13 cellular contexts compared by ENCODE assay signal in the genomic region with DNA sequence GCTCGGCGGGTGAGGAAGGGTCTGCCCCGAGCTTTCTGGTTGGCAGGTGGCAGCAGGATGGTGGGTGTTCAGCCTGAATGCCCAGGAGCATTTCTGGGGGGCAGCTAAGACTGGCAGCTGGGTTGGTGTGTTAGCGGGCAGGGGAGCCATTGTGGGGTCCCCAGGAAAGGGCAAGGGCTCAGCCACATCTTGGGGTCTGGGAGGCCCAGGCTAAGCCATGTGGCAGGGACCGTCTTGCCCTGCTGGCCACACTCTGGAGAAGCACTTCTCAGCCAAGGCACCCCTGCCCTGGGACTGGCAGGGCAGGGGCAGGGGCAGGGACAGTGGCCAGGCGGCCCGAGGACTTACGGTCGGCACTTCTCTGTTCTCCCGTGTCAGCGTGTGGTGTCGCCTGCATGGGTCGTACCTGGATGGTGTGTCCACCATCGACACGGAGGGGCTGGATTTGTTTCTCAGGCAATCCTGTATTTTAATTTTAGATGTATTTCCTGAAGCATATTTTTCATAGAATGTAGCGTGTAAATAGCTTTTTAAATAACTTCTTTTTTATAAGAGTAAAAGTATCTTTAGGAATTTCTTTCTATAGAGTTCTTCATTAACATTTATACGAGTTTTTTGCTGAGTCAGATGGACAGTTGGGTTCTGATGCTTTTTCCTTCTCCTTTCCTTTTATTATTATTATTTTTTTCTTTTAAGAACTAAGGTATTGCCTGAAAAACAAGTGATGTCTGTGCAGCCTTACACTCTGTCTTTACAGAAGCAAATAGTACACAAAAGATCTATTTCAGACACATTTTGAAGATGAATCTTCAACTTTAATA.
A peak's percentile ranks its signal among the peaks of the same experiment; 100 is the strongest.
DNase-seq lines count a peak whose midpoint lies in the region; ATAC-seq, FAIRE-seq and TF ChIP-seq lines count a peak whose summit lies in the region.
"Had no signal": no experiment of that assay in that cellular context is flagged by ENCODE, and none has a peak within 500 bp of the region (broad histone marks: within the 10 kb centered on the region; RNA-seq: fewer than 3 reads in every experiment).

No MANE protein-coding gene starts in this region.

- H3K4me3 Mint-ChIP-seq in activated T-cell treated with anti-CD3 and anti-CD28 coated beads, Interleukin-2, amount 50 U/mL, for 4 hours: no peak overlapping the region
- H3K4me3 Mint-ChIP-seq in activated T-cell treated with anti-CD3 and anti-CD28 coated beads, Interleukin-2, amount 50 U/mL, for 24 hours: no peak overlapping the region
- H3K4me3 Mint-ChIP-seq: effector memory CD8-positive, alpha-beta T cell; neural progenitor cell had no signal

- no peaks in the 10 kb centered on the region for H3K27me3 Mint-ChIP-seq in activated T-cell treated with anti-CD3 and anti-CD28 coated beads, Interleukin-2, amount 50 U/mL, for 4 hours (ENCODE audit: low read depth)
- H3K27me3 Mint-ChIP-seq in activated T-cell treated with anti-CD3 and anti-CD28 coated beads, Interleukin-2, amount 50 U/mL, for 24 hours: no peaks in the 10 kb centered on the region
- H3K27me3 Mint-ChIP-seq: effector memory CD8-positive, alpha-beta T cell had no signal

- no peak overlapping the region for H3K9ac ChIP-seq in kidney (ENCODE audit: low read length in 2 of 2)
- H3K9ac ChIP-seq: neural progenitor cell had no signal

- no peaks in the 10 kb centered on the region for H3K9me3 Mint-ChIP-seq in activated T-cell treated with anti-CD3 and anti-CD28 coated beads, Interleukin-2, amount 50 U/mL, for 4 hours
- no peaks in the 10 kb centered on the region for H3K9me3 Mint-ChIP-seq in activated T-cell treated with anti-CD3 and anti-CD28 coated beads, Interleukin-2, amount 50 U/mL, for 24 hours
- H3K9me3 Mint-ChIP-seq: effector memory CD8-positive, alpha-beta T cell; neural progenitor cell had no signal

- H3K27ac ChIP-seq in adrenal gland (no peak overlapping the region), kidney (ENCODE audit: low read depth in 2 of 2, low read length in 2 of 2) (no peak overlapping the region), stomach (no peak overlapping the region)
- H3K27ac ChIP-seq: neural progenitor cell had no signal

- H3K4me1 Mint-ChIP-seq in activated T-cell treated with anti-CD3 and anti-CD28 coated beads, Interleukin-2, amount 50 U/mL, for 4 hours (ENCODE audit: low read depth): no peaks in the 10 kb centered on the region
- peaks cover 1% of the 10 kb centered on the region for H3K4me1 Mint-ChIP-seq in activated T-cell treated with anti-CD3 and anti-CD28 coated beads, Interleukin-2, amount 50 U/mL, for 24 hours (ENCODE audit: low read depth)
- H3K4me1 Mint-ChIP-seq: neural progenitor cell had no signal

- H3K9me3 ChIP-seq in adrenal gland (replicated peaks in 1 of 3) (no peaks in the 10 kb centered on the region), kidney (ENCODE audit: control insufficient read depth in 1 of 2, low read length in 2 of 2) (no peaks in the 10 kb centered on the region), stomach (no peaks in the 10 kb centered on the region)

- H3K27ac Mint-ChIP-seq in activated T-cell treated with anti-CD3 and anti-CD28 coated beads, Interleukin-2, amount 50 U/mL, for 24 hours: no peak overlapping the region
- H3K27ac Mint-ChIP-seq: effector memory CD8-positive, alpha-beta T cell; neural progenitor cell had no signal

- H3K36me3 ChIP-seq in adrenal gland (replicated peaks in 1 of 2) (peaks cover 0 to 42% of the 10 kb centered on the region in 2 donors), kidney (ENCODE audit: control insufficient read depth in 1 of 2, insufficient read depth in 2 of 2, low read length in 2 of 2) (peaks cover 6 to 8% of the 10 kb centered on the region in 2 donors), stomach (peaks cover 43 to 64% (median 60%) of the 10 kb centered on the region in 4 donors)
- H3K36me3 ChIP-seq: neural progenitor cell had no signal

- TF ChIP-seq POLR2A in adrenal gland (IDR thresholded peaks at IDR 0.05) (no peak), stomach (IDR thresholded peaks at IDR 0.05) (no peak)

- no peak for ATAC-seq in activated T-cell treated with anti-CD3 and anti-CD28 coated beads, Interleukin-2, amount 50 U/mL, for 4 hours
- ATAC-seq in HG03097 (IDR thresholded peaks at IDR 0.05; ENCODE audit: low FRiP score, unreplicated experiment): no peak
- ATAC-seq: effector memory CD8-positive, alpha-beta T cell had no signal

- intact Hi-C loops in adrenal gland (cut with DNase I) (no loop called here), kidney (cut with DNase I) (no loop called here), stomach (cut with DNase I; ENCODE audit: low total_unique reads) (no loop called here)

- H3K36me3 Mint-ChIP-seq in activated T-cell treated with anti-CD3 and anti-CD28 coated beads, Interleukin-2, amount 50 U/mL, for 4 hours (ENCODE audit: insufficient read depth): peaks cover 12% of the 10 kb centered on the region
- H3K36me3 Mint-ChIP-seq in activated T-cell treated with anti-CD3 and anti-CD28 coated beads, Interleukin-2, amount 50 U/mL, for 24 hours (ENCODE audit: low read depth): peaks cover 46% of the 10 kb centered on the region

- H3K27me3 ChIP-seq in adrenal gland (no peaks in the 10 kb centered on the region), stomach (no peaks in the 10 kb centered on the region)
- H3K27me3 ChIP-seq: neural progenitor cell had no signal

- FAIRE-seq in kidney (lab: Jason Lieb, UNC): no peak
- FAIRE-seq: astrocyte, keratinocyte, urothelium cell line had no signal

- H3K4me1 ChIP-seq in adrenal gland (replicated peaks in 1 of 2) (no peaks in the 10 kb centered on the region), kidney (ENCODE audit: control insufficient read depth in 1 of 2, insufficient read depth in 1 of 2, low read depth in 1 of 2, low read length in 2 of 2) (no peaks in the 10 kb centered on the region), stomach (peaks cover 0 to 30% (median 22%) of the 10 kb centered on the region in 4 donors)
- H3K4me1 ChIP-seq: neural progenitor cell had no signal

- TF ChIP-seq CTCF in adrenal gland (IDR thresholded peaks at IDR 0.05) (no peak), kidney (IDR thresholded peaks at IDR 0.05; ENCODE audit: borderline replicate concordance, extremely low read depth, insufficient read depth) (no peak), stomach (IDR thresholded peaks at IDR 0.05) (no peak)

- H3K4me3 ChIP-seq in adrenal gland: no peak overlapping the region
- no peak overlapping the region for H3K4me3 ChIP-seq in kidney (ENCODE audit: low read length in 2 of 2)
- no peak overlapping the region for H3K4me3 ChIP-seq in stomach
- H3K4me3 ChIP-seq: neural progenitor cell had no signal

- 89 to 93% (median 90%) methylated on average over 13 to 17 of the region's 17 CpGs for WGBS in adrenal gland, 4 donors
- WGBS in stomach, 5 donors: 82 to 90% (median 89%) methylated on average over 16 to 17 of the region's 17 CpGs

- DNase-seq in activated T-cell treated with anti-CD3 and anti-CD28 coated beads, Interleukin-2, amount 50 U/mL, for 4 hours: peak; percentile 3
- no peak for DNase-seq in activated T-cell treated with anti-CD3 and anti-CD28 coated beads, Interleukin-2, amount 50 U/mL, for 24 hours
- DNase-seq in adrenal gland (peak in 6 of 7 donors; percentile 6 to 36 (median 12)), kidney (peak; percentile 64), stomach (peak; percentile 13), NCI-H1105 treated with DMSO at 0.1 percent for 48 hours (lab: John Stamatoyannopoulos, UW) (no peak), kidney glomerular epithelial cell (lab: John Stamatoyannopoulos, UW) (no peak)
- DNase-seq: effector memory CD8-positive, alpha-beta T cell had no signal

- no peak for TF ChIP-seq EP300 in stomach (IDR thresholded peaks at IDR 0.05)

Comparison
In these comparisons a context has a peak if more than half of its experiments do, and no peak if none do; other contexts are left out.
1. DNase-seq: peak in activated T-cell treated with anti-CD3 and anti-CD28 coated beads, Interleukin-2, amount 50 U/mL, for 4 hours (single experiment), adrenal gland (6 of 7), kidney (single experiment) and stomach (single experiment); none in activated T-cell treated with anti-CD3 and anti-CD28 coated beads, Interleukin-2, amount 50 U/mL, for 24 hours (single experiment), NCI-H1105 treated with DMSO at 0.1 percent for 48 hours (single experiment) and kidney glomerular epithelial cell (single experiment).